Comparison of ENCODE assay signal across 8 cellular contexts in the genomic region with DNA sequence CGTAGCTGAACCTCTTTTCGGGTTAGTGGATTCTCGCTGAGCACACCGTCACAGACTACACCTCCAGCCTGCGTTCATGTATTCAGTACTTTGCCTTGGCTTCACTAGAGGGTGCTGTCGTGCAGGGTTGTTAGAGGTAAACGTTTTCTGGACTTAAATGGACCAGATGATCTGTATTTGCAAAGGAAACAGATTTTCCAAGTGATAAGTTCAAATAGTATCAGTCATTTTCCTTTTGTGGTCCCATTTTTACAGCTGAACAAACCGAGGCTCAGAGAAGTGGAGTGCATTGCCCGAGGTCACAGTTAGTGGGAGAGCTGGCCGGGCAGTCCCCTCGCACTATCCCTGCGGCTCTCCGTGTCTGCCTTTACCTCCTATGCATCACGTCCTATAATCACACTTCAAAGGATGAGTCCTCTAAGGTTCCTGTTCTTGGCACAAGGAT.
DNase-seq lines count a peak whose midpoint lies in the region; ATAC-seq, FAIRE-seq and TF ChIP-seq lines count a peak whose summit lies in the region.

No MANE protein-coding gene starts in this region.

- H3K36me3 Mint-ChIP-seq in activated T-cell treated with anti-CD3 and anti-CD28 coated beads, Interleukin-2, amount 50 U/mL, for 4 hours (ENCODE audit: insufficient read depth): peaks cover 7% of the 10 kb centered on the region

- H3K4me3 Mint-ChIP-seq in activated T-cell treated with anti-CD3 and anti-CD28 coated beads, Interleukin-2, amount 50 U/mL, for 4 hours: peak overlapping the region; percentile 27

- ATAC-seq in HG02885 (IDR thresholded peaks at IDR 0.05; ENCODE audit: poor library complexity, unreplicated experiment) (peak; percentile 78), pancreas (peak; percentile 79 to 94 (median 90)), GM19324 (IDR thresholded peaks at IDR 0.05; ENCODE audit: low FRiP score, unreplicated experiment) (no peak)
- ATAC-seq in activated T-cell treated with anti-CD3 and anti-CD28 coated beads, Interleukin-2, amount 50 U/mL, for 4 hours: peak; percentile 70 to 84

- H3K27me3 Mint-ChIP-seq in activated T-cell treated with anti-CD3 and anti-CD28 coated beads, Interleukin-2, amount 50 U/mL, for 4 hours (ENCODE audit: low read depth): no peaks in the 10 kb centered on the region

- 35% methylated on average over 14 of the region's 14 CpGs for WGBS in pancreas, 2 donors

- no peak overlapping the region for H3K4me2 ChIP-seq in OCI-LY1 (ENCODE audit: low read length)

- H3K36me3 ChIP-seq in OCI-LY1 (ENCODE audit: insufficient read depth, low read length) (peaks cover 27% of the 10 kb centered on the region; the same call in 1 of the 2 replicates), pancreas (no peaks in the 10 kb centered on the region)

- no peak for FAIRE-seq in pancreas (lab: Jason Lieb, UNC)

- H3K4me3 ChIP-seq in OCI-LY1 (ENCODE audit: low read depth, low read length, poor library complexity, severe bottlenecking) (no peak overlapping the region), fibroblast of pulmonary artery (replicated peaks; ENCODE audit: low read depth, low read length) (no peak overlapping the region), pancreas (no peak overlapping the region)

- H3K9ac ChIP-seq in OCI-LY1 (ENCODE audit: low read length): no peak overlapping the region

- H3K4me1 ChIP-seq in OCI-LY1 (ENCODE audit: insufficient read depth, low read length, severe bottlenecking): peaks cover 30% of the 10 kb centered on the region
- H3K4me1 ChIP-seq in pancreas: peaks cover 0 to 5% (median 2%) of the 10 kb centered on the region in 3 donors

- no peaks in the 10 kb centered on the region for H4K20me1 ChIP-seq in OCI-LY1 (ENCODE audit: insufficient read depth, low read length)

- H3K4me1 Mint-ChIP-seq in activated T-cell treated with anti-CD3 and anti-CD28 coated beads, Interleukin-2, amount 50 U/mL, for 4 hours (ENCODE audit: low read depth): peaks cover 72% of the 10 kb centered on the region

- peaks cover 33% of the 10 kb centered on the region for H3K79me2 ChIP-seq in OCI-LY1 (ENCODE audit: insufficient read depth, low read length)

- no peaks in the 10 kb centered on the region for H3K9me3 Mint-ChIP-seq in activated T-cell treated with anti-CD3 and anti-CD28 coated beads, Interleukin-2, amount 50 U/mL, for 4 hours

- DNase-seq in GM10266 (ENCODE audit: extremely low spot score): peak; percentile 35
- DNase-seq in activated T-cell treated with anti-CD3 and anti-CD28 coated beads, Interleukin-2, amount 50 U/mL, for 4 hours: peak; percentile 64
- DNase-seq in fibroblast of pulmonary artery (ENCODE audit: low read depth): peak; percentile 72
- DNase-seq in pancreas: peak in 4 of 6 donors; percentile 38 to 67 (median 54)
- peak; percentile 53 for DNase-seq in ureter (ENCODE audit: low spot score)

- H3K9me2 ChIP-seq in OCI-LY1 (ENCODE audit: low read depth, low read length): no peaks in the 10 kb centered on the region

- H3K27me3 ChIP-seq in OCI-LY1 (ENCODE audit: insufficient read depth, low read length) (no peaks in the 10 kb centered on the region), pancreas (no peaks in the 10 kb centered on the region)

- TF ChIP-seq CTCF in GM10266 (IDR thresholded peaks at IDR 0.05; ENCODE audit: control insufficient read depth, insufficient read depth, low read depth, missing control alignments): peak; percentile 63
- peak; percentile 73 for TF ChIP-seq CTCF in OCI-LY1 (IDR thresholded peaks at IDR 0.05; ENCODE audit: low read length)
- peak; percentile 70 for TF ChIP-seq CTCF in fibroblast of pulmonary artery (IDR thresholded peaks at IDR 0.05; ENCODE audit: low read length, missing control alignments)
- TF ChIP-seq CTCF in pancreas (IDR thresholded peaks at IDR 0.05): peak; percentile 28 to 49 (median 44)

- H3F3A ChIP-seq in OCI-LY1 (ENCODE audit: insufficient read depth, low read length): no peaks in the 10 kb centered on the region

- H3K27ac ChIP-seq in OCI-LY1 (ENCODE audit: low read depth, low read length, poor library complexity, severe bottlenecking) (no peak overlapping the region), pancreas (no peak overlapping the region)

- intact Hi-C loops in pancreas (cut with DNase I): loop anchor here in 1 of 3 donors (10.0 kb wide), 1 partner anchor 109 kb away; no protein-coding TSS in a partner anchor

- H2AFZ ChIP-seq in OCI-LY1 (ENCODE audit: low read length): no peak overlapping the region

- H3K9me3 ChIP-seq in OCI-LY1 (ENCODE audit: low read length): no peaks in the 10 kb centered on the region
- no peaks in the 10 kb centered on the region for H3K9me3 ChIP-seq in pancreas
